Comparison of ENCODE assay signal across 10 cellular contexts in the genomic region with DNA sequence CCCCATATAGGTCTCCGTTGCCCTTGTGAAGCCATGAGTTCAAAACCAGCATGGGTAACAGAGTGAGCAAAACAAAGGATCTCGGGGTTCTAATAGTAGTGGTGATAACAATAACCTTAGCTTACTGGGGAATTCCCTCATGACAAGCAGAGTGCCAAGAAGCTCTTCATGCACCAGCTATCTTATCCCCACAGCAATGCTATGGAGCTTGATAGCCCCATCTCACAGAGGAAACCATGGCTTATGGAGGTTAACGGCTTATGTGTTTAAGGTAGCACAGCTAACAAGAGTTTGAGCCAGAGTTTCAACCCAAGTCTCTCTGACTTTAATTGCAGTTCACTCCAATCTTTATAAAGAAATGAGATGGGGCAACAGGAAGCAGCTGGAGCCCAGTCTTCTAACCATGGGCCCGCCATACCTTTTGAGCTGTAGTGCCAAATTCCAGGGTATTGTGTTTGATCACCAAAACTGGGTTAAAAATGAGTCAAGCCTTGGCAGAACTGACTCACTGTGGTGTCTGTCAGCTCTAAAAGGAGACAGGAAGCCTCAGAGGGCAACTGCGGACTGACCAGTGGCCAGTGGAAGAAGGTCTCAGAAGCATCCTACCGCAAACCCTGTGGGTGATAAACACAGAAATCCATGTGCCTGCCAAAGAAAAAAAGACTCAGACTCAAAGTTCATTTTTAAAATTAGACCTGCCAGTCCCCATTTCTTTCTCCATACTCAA. TPM values are rescaled to one million over a fixed set of nuclear protein-coding genes. Genes with fewer than 3 reads are reported as not detected.
DNase-seq lines count a peak whose midpoint lies in the region; ATAC-seq and TF ChIP-seq lines count a peak whose summit lies in the region.
"Had no signal": no experiment of that assay in that cellular context is flagged by ENCODE, and none has a peak within 500 bp of the region (broad histone marks: within the 10 kb centered on the region; RNA-seq: fewer than 3 reads in every experiment).

No MANE protein-coding gene starts in this region.

- no peaks in the 10 kb centered on the region for H3K27me3 Mint-ChIP-seq in activated CD4-positive, alpha-beta T cell treated with anti-CD3 and anti-CD28 coated beads for 36 hours
- H3K27me3 Mint-ChIP-seq in chondrocyte (ENCODE audit: low read depth) (no peaks in the 10 kb centered on the region), glutamatergic neuron (ENCODE audit: unreplicated experiment) (peaks cover 1% of the 10 kb centered on the region)
- H3K27me3 Mint-ChIP-seq: activated naive CD4-positive, alpha-beta T cell treated with anti-CD3 and anti-CD28 coated beads, Interleukin-2, amount 50 U/mL, for 24 hours; T-cell had no signal

- H3K4me3 Mint-ChIP-seq in activated CD4-positive, alpha-beta T cell treated with anti-CD3 and anti-CD28 coated beads for 36 hours = no peak overlapping the region
- H3K4me3 Mint-ChIP-seq in chondrocyte (ENCODE audit: unreplicated experiment) (no peak overlapping the region), glutamatergic neuron (ENCODE audit: unreplicated experiment) (no peak overlapping the region)
- H3K4me3 Mint-ChIP-seq: activated naive CD4-positive, alpha-beta T cell treated with anti-CD3 and anti-CD28 coated beads, Interleukin-2, amount 50 U/mL, for 24 hours; T-cell had no signal

- WGBS in psoas muscle, 3 donors = 72 to 80% (median 73%) methylated on average over 6 of the region's 6 CpGs

- H3K4me1 Mint-ChIP-seq in activated CD4-positive, alpha-beta T cell treated with anti-CD3 and anti-CD28 coated beads for 36 hours = peaks cover 7% of the 10 kb centered on the region
- H3K4me1 Mint-ChIP-seq in chondrocyte (ENCODE audit: low read depth) (peaks cover 63% of the 10 kb centered on the region), glutamatergic neuron (ENCODE audit: low read depth, unreplicated experiment) (no peaks in the 10 kb centered on the region)

- no peaks in the 10 kb centered on the region for H3K9me3 Mint-ChIP-seq in activated CD4-positive, alpha-beta T cell treated with anti-CD3 and anti-CD28 coated beads for 36 hours (ENCODE audit: low read depth)
- H3K9me3 Mint-ChIP-seq in chondrocyte (ENCODE audit: low read depth) (no peaks in the 10 kb centered on the region), glutamatergic neuron (ENCODE audit: unreplicated experiment) (peaks cover 2% of the 10 kb centered on the region)
- H3K9me3 Mint-ChIP-seq: activated naive CD4-positive, alpha-beta T cell treated with anti-CD3 and anti-CD28 coated beads, Interleukin-2, amount 50 U/mL, for 24 hours; T-cell had no signal

- peak; percentile 52 for DNase-seq in activated CD4-positive, alpha-beta T cell treated with anti-CD3 and anti-CD28 coated beads for 36 hours
- no peak for DNase-seq in activated CD4-positive, alpha-beta T cell treated with anti-CD3 and anti-CD28 coated beads for 1 hour
- DNase-seq in NCI-H226 (peak; percentile 90), chondrocyte (ENCODE audit: low spot score) (no peak), psoas muscle (no peak), glutamatergic neuron (no peak), SW480 (ENCODE audit: low spot score) (no peak), posterior vena cava (ENCODE audit: low spot score) (no peak)
- DNase-seq: T-cell had no signal

- no peaks in the 10 kb centered on the region for H3K36me3 ChIP-seq in psoas muscle (ENCODE audit: insufficient read depth in 1 of 2, low read depth in 1 of 2)

- H3K4me3 ChIP-seq in psoas muscle = no peak overlapping the region

- no peaks in the 10 kb centered on the region for H3K36me3 Mint-ChIP-seq in activated CD4-positive, alpha-beta T cell treated with anti-CD3 and anti-CD28 coated beads for 36 hours (ENCODE audit: low read depth)
- H3K36me3 Mint-ChIP-seq in chondrocyte (ENCODE audit: low read depth) (no peaks in the 10 kb centered on the region), glutamatergic neuron (ENCODE audit: unreplicated experiment) (no peaks in the 10 kb centered on the region)
- H3K36me3 Mint-ChIP-seq: activated naive CD4-positive, alpha-beta T cell treated with anti-CD3 and anti-CD28 coated beads, Interleukin-2, amount 50 U/mL, for 24 hours; T-cell had no signal

- no peak for TF ChIP-seq CTCF in chondrocyte (IDR thresholded peaks at IDR 0.05)
- TF ChIP-seq CTCF in psoas muscle (IDR thresholded peaks at IDR 0.05) = no peak
- TF ChIP-seq CTCF in glutamatergic neuron (IDR thresholded peaks at IDR 0.05; ENCODE audit: partially characterized antibody, unreplicated experiment) = no peak

- CTCF ChIA-PET in activated CD4-positive, alpha-beta T cell treated with anti-CD3 and anti-CD28 coated beads for 36 hours (lab: Charles Lee) = interaction anchor here (0.6 to 13.2 kb wide), 8 partner anchors 8 to 123 kb away, joined by 3 to 375 read pairs (median 4); a partner anchor contains a TSS

- H3K27me3 ChIP-seq in psoas muscle (ENCODE audit: insufficient read depth in 3 of 3, low read length in 2 of 3) = no peaks in the 10 kb centered on the region

- H3K27ac Mint-ChIP-seq in activated CD4-positive, alpha-beta T cell treated with anti-CD3 and anti-CD28 coated beads for 36 hours = no peak overlapping the region
- H3K27ac Mint-ChIP-seq in chondrocyte (ENCODE audit: unreplicated experiment) (peak overlapping the region; percentile 88), glutamatergic neuron (ENCODE audit: unreplicated experiment) (no peak overlapping the region)
- H3K27ac Mint-ChIP-seq: activated naive CD4-positive, alpha-beta T cell treated with anti-CD3 and anti-CD28 coated beads, Interleukin-2, amount 50 U/mL, for 24 hours; T-cell had no signal

- POLR2A ChIA-PET in activated CD4-positive, alpha-beta T cell treated with anti-CD3 and anti-CD28 coated beads for 36 hours (lab: Charles Lee) = interaction anchor here (0.5 to 0.9 kb wide), 2 partner anchors 27 to 30 kb away, joined by 3 to 5 read pairs; no protein-coding TSS in a partner anchor

- H3K4me1 ChIP-seq in psoas muscle = peaks cover 3% of the 10 kb centered on the region

- H3K9me3 ChIP-seq in psoas muscle = no peaks in the 10 kb centered on the region

- peak; percentile 80 for ATAC-seq in activated CD4-positive, alpha-beta T cell treated with anti-CD3 and anti-CD28 coated beads for 36 hours
- ATAC-seq in psoas muscle = peak; percentile 65 to 84 (median 76)

- intact Hi-C loops in activated CD4-positive, alpha-beta T cell treated with anti-CD3 and anti-CD28 coated beads for 36 hours (cut with DNase I, micrococcal nuclease) = no loop called here
- intact Hi-C loops in psoas muscle (cut with DNase I) = no loop called here
- intact Hi-C loops in posterior vena cava (cut with DNase I) = no loop called here

- no peak overlapping the region for H3K27ac ChIP-seq in psoas muscle

RNA-seq across cellular contexts. Expression of a gene that starts 16.5 kb away (rescaled TPM):
- under 1 TPM in 1 of 2 experiments, not detected in 1; 0.16 TPM for total RNA-seq in activated CD4-positive, alpha-beta T cell treated with anti-CD3 and anti-CD28 coated beads for 36 hours
- total RNA-seq in chondrocyte = 54.2 to 84.9 TPM (median 54.8 TPM) in 3 replicates
- total RNA-seq in psoas muscle = 10 to 100 TPM in 2 of 4 donors, 1 to 10 TPM in 2; 5.0 to 18.2 (median 10.6) TPM
- polyA plus RNA-seq in psoas muscle = 1 to 10 TPM; 3.8 to 7.6 (median 7.1) TPM
- 0.59 TPM for total RNA-seq in glutamatergic neuron (ENCODE audit: unreplicated experiment)
- 10 to 100 TPM; 34.2 to 36.7 TPM for total RNA-seq in posterior vena cava

RNA-seq across cellular contexts. Expression of a gene that starts 20.1 kb away (rescaled TPM):
- total RNA-seq in activated CD4-positive, alpha-beta T cell treated with anti-CD3 and anti-CD28 coated beads for 36 hours = 10 to 100 TPM; 16.4 to 19.4 TPM
- total RNA-seq in chondrocyte = 30.5 to 31.7 TPM (median 30.5 TPM) in 3 replicates
- total RNA-seq in psoas muscle = 10 to 100 TPM; 34.2 to 60.3 (median 50.8) TPM
- 10 to 100 TPM; 15.8 to 58.5 (median 34.4) TPM for polyA plus RNA-seq in psoas muscle
- total RNA-seq in glutamatergic neuron (ENCODE audit: unreplicated experiment) = 25.9 TPM
- 10 to 100 TPM; 70.1 to 78.8 TPM for total RNA-seq in posterior vena cava

Comparison
In these comparisons a context has a peak if more than half of its experiments do, and no peak if none do; other contexts are left out.
1. DNase-seq: peak in activated CD4-positive, alpha-beta T cell treated with anti-CD3 and anti-CD28 coated beads for 36 hours (single experiment) and NCI-H226 (single experiment); none in activated CD4-positive, alpha-beta T cell treated with anti-CD3 and anti-CD28 coated beads for 1 hour (single experiment), chondrocyte (single experiment), psoas muscle (0 of 2), glutamatergic neuron (single experiment), SW480 (single experiment) and posterior vena cava (single experiment).